Comparison of ENCODE assay signal across 14 cellular contexts in genomic region chr5:71907001-71907564, GRCh38.
DNase-seq lines count a peak whose midpoint lies in the region; ATAC-seq, FAIRE-seq and TF ChIP-seq lines count a peak whose summit lies in the region.
"Had no signal": no experiment of that assay in that cellular context is flagged by ENCODE, and none has a peak within 500 bp of the region (broad histone marks: within the 10 kb centered on the region; RNA-seq: fewer than 3 reads in every experiment).

No MANE protein-coding gene starts in this region.

- no peaks in the 10 kb centered on the region for H3K79me2 ChIP-seq in keratinocyte (ENCODE audit: control insufficient read depth, insufficient read depth, low read length)

- no peaks in the 10 kb centered on the region for H3K9me1 ChIP-seq in keratinocyte (ENCODE audit: control insufficient read depth, extremely low read depth, insufficient read depth, low read length)

- no peak for TF ChIP-seq CTCF in GM10266 (IDR thresholded peaks at IDR 0.05; ENCODE audit: control insufficient read depth, insufficient read depth, low read depth, missing control alignments)
- no peak for TF ChIP-seq CTCF in keratinocyte (optimal IDR thresholded peaks at IDR 0.05 in 1 of 3, IDR thresholded peaks at IDR 0.05 in 1 of 3, conservative IDR thresholded peaks at IDR 0.05 in 1 of 3; ENCODE audit: extremely low read depth in 1 of 3, insufficient read depth in 2 of 3, low read length in 3 of 3)
- TF ChIP-seq CTCF in WTC11 (IDR thresholded peaks at IDR 0.05), result no peak

- peaks cover 5% of the 10 kb centered on the region; the same call in 1 of the 2 replicates for H3K36me3 Mint-ChIP-seq in WTC11
- H3K36me3 Mint-ChIP-seq: natural killer cell had no signal

- H2AFZ ChIP-seq in keratinocyte (ENCODE audit: control insufficient read depth, low read length), result peak overlapping the region; percentile 77

- H3K4me3 ChIP-seq in keratinocyte (ENCODE audit: control insufficient read depth in 2 of 3, extremely low read depth in 1 of 3, insufficient read depth in 2 of 3, low read depth in 1 of 3, low read length in 3 of 3), result no peak overlapping the region
- H3K4me3 ChIP-seq: skin epidermis had no signal

- no peak overlapping the region; the same call in 1 of the 2 replicates for H3K27ac Mint-ChIP-seq in WTC11
- H3K27ac Mint-ChIP-seq: activated CD4-positive, alpha-beta T cell treated with anti-CD3 and anti-CD28 coated beads for 36 hours; natural killer cell had no signal

- no peaks in the 10 kb centered on the region; the same call in 1 of the 2 replicates for H3K27me3 Mint-ChIP-seq in WTC11 (ENCODE audit: low read depth)

- no peaks in the 10 kb centered on the region for H4K20me1 ChIP-seq in keratinocyte (ENCODE audit: control insufficient read depth, extremely low read depth, insufficient read depth, low read length)

- H3K4me1 ChIP-seq in keratinocyte (ENCODE audit: control insufficient read depth, extremely low read depth, insufficient read depth, low read length), result peaks cover 17% of the 10 kb centered on the region

- no peak overlapping the region for H3K4me3 Mint-ChIP-seq in WTC11
- H3K4me3 Mint-ChIP-seq: activated CD4-positive, alpha-beta T cell treated with anti-CD3 and anti-CD28 coated beads for 36 hours; natural killer cell had no signal

- CTCF ChIA-PET in WTC11 (lab: Charles Lee), result interaction anchor here (1.1 to 1.2 kb wide), 2 partner anchors 42 to 124 kb away, joined by 3 read pairs; no protein-coding TSS in a partner anchor

- H3K4me1 Mint-ChIP-seq in WTC11, result peaks cover 12% of the 10 kb centered on the region
- H3K4me1 Mint-ChIP-seq: activated CD4-positive, alpha-beta T cell treated with anti-CD3 and anti-CD28 coated beads for 36 hours; natural killer cell had no signal

- dilution Hi-C loops in keratinocyte (cut with MboI; ENCODE audit: extremely low pct_ligation_motif_present, low sequenced_read_pairs), result no loop called here

- POLR2A ChIA-PET in WTC11 (lab: Charles Lee), result no interaction called here

- H3K9me3 ChIP-seq in keratinocyte (ENCODE audit: control insufficient read depth, low read depth, low read length), result no peaks in the 10 kb centered on the region

- no peaks in the 10 kb centered on the region for H3K27me3 ChIP-seq in keratinocyte (ENCODE audit: control insufficient read depth, extremely low read depth, insufficient read depth, low read length)

- no peaks in the 10 kb centered on the region for H3K36me3 ChIP-seq in keratinocyte (ENCODE audit: control insufficient read depth in 2 of 2, extremely low read depth in 1 of 2, insufficient read depth in 2 of 2, low read length in 2 of 2)

- H3K9me3 Mint-ChIP-seq in WTC11, result peaks cover 9% of the 10 kb centered on the region

- DNase-seq in GM10266 (ENCODE audit: extremely low spot score), result peak; percentile 12
- peak; percentile 50 for DNase-seq in NCI-H524 treated with DMSO at 0.1 percent for 48 hours (lab: John Stamatoyannopoulos, UW)
- no peak for DNase-seq in keratinocyte (ENCODE audit: low read depth, low spot score)
- DNase-seq in NCI-H1930 (lab: John Stamatoyannopoulos, UW), result no peak
- no peak for DNase-seq in WTC11 (ENCODE audit: low spot score)
- DNase-seq: activated CD4-positive, alpha-beta T cell treated with anti-CD3 and anti-CD28 coated beads for 36 hours; central memory CD4-positive, alpha-beta T cell; natural killer cell; Right ventricle myocardium superior had no signal

- peak overlapping the region; percentile 71 for H3K4me2 ChIP-seq in keratinocyte (ENCODE audit: control insufficient read depth, extremely low read depth, insufficient read depth, low read depth, low read length)

- FAIRE-seq in keratinocyte (lab: Jason Lieb, UNC), result peak; percentile 90
- FAIRE-seq: islet of Langerhans had no signal

- peak overlapping the region; percentile 42 for H3K27ac ChIP-seq in keratinocyte (ENCODE audit: control insufficient read depth, insufficient read depth, low read length)
- H3K27ac ChIP-seq: skin epidermis had no signal

- ATAC-seq in GM21367 (IDR thresholded peaks at IDR 0.05; ENCODE audit: unreplicated experiment) (peak; percentile 57), GM21390 (IDR thresholded peaks at IDR 0.05; ENCODE audit: unreplicated experiment) (no peak), WTC11 (no peak), HG03521 (IDR thresholded peaks at IDR 0.05; ENCODE audit: unreplicated experiment) (no peak)
- ATAC-seq: activated CD4-positive, alpha-beta T cell treated with anti-CD3 and anti-CD28 coated beads for 36 hours; natural killer cell had no signal

- H3K9ac ChIP-seq in keratinocyte (ENCODE audit: control insufficient read depth, extremely low read depth, insufficient read depth, low read length), result no peak overlapping the region

TF ChIP-seq in WTC11, 78 proteins besides CTCF, POLR2A, EP300 and RAD21:
- no peak for TF ChIP-seq FOXP4 (CRISPR knock-in tag; IDR thresholded peaks at IDR 0.05)
- TF ChIP-seq NFE2L1 (CRISPR knock-in tag; IDR thresholded peaks at IDR 0.05), result no peak
- no peak for TF ChIP-seq ZNF416 (CRISPR knock-in tag; IDR thresholded peaks at IDR 0.05)
- no peak for TF ChIP-seq TCF7 (CRISPR knock-in tag; IDR thresholded peaks at IDR 0.05; ENCODE audit: low read depth)
TF ChIP-seq in WTC11: peak in this region for 0.

Comparison
In these comparisons a context has a peak if more than half of its experiments do, and no peak if none do; other contexts are left out.
1. DNase-seq: peak in GM10266 (single experiment) and NCI-H524 treated with DMSO at 0.1 percent for 48 hours (single experiment); none in keratinocyte (single experiment), NCI-H1930 (0 of 2) and WTC11 (single experiment).